ENCODE assay signal across 20 cellular contexts in the genomic region with DNA sequence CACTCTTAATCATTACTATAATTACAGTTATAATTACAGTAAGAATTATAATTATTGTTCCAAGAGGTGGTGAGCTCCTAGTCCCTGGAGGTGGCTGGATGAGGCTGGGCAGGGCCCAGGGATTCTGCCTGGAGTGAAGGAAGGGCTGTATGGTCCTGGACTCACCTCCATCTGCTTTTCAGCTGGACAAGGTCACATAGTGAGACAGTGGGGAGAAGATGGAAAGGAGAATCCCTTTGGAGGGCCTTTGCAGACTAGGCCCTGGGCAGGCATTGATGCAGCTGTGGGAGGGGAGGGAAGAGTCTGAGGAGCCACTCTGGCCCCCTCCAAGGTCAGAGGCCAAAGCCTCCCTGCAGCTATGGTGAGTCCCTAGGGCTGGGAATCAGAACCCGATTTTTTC.
A peak's percentile ranks its signal among the peaks of the same experiment; 100 is the strongest.
DNase-seq lines count a peak whose midpoint lies in the region; ATAC-seq, FAIRE-seq and TF ChIP-seq lines count a peak whose summit lies in the region.
"Had no signal": no experiment of that assay in that cellular context is flagged by ENCODE, and none has a peak within 500 bp of the region (broad histone marks: within the 10 kb centered on the region; RNA-seq: fewer than 3 reads in every experiment).

No MANE protein-coding gene starts in this region.

- H2BK12ac ChIP-seq in trophoblast cell (ENCODE audit: low read length) = peak overlapping the region; percentile 42

- POLR2A ChIA-PET in endothelial cell of umbilical vein (lab: Charles Lee) = interaction anchor here (0.6 to 1.5 kb wide), 3 partner anchors 65 to 179 kb away, joined by 3 to 5 read pairs (median 4); a partner anchor contains a TSS

- no peak for TF ChIP-seq EP300 in tibial nerve (IDR thresholded peaks at IDR 0.05)

- H3K27ac ChIP-seq in heart right ventricle = peak overlapping the region; percentile 33 to 98 (median 81)
- H3K27ac ChIP-seq in endothelial cell of umbilical vein (ENCODE audit: insufficient read depth, low read depth, low read length) = peak overlapping the region; percentile 79
- no peak overlapping the region for H3K27ac ChIP-seq in trophoblast cell (ENCODE audit: low read depth, low read length)
- peak overlapping the region; percentile 70 for H3K27ac ChIP-seq in upper lobe of right lung
- no peak overlapping the region for H3K27ac ChIP-seq in tibial nerve
- H3K27ac ChIP-seq: cardiac muscle cell, SJSA1 had no signal

- WGBS in heart right ventricle, 2 donors = 42 to 47% methylated on average over 1 of the region's 1 CpG
- no CpG with 5 or more reads among the region's 1 CpG for WGBS in trophoblast cell (ENCODE audit: extremely low coverage, insufficient coverage, insufficient read length)
- 31 to 33% methylated on average over 1 of the region's 1 CpG for WGBS in tibial nerve, 2 donors

- no peak overlapping the region for H3K14ac ChIP-seq in trophoblast cell (ENCODE audit: low read length)

- H4K91ac ChIP-seq in trophoblast cell (ENCODE audit: low read depth, low read length) = no peak overlapping the region

- H3K4me1 ChIP-seq in heart right ventricle (peaks cover 39 to 97% (median 83%) of the 10 kb centered on the region in 9 donors), endothelial cell of umbilical vein (ENCODE audit: control insufficient read depth, extremely low read depth, insufficient read depth, low read length) (peaks cover 59% of the 10 kb centered on the region), trophoblast cell (ENCODE audit: control insufficient read depth in 1 of 2, insufficient read depth in 2 of 2, low read length in 2 of 2) (peaks cover 9 to 12% of the 10 kb centered on the region in 2 experiments), upper lobe of right lung (peaks cover 59% of the 10 kb centered on the region), tibial nerve (peaks cover 0 to 31% (median 3%) of the 10 kb centered on the region in 4 donors)

- H3K9me3 ChIP-seq in heart right ventricle (no peaks in the 10 kb centered on the region), endothelial cell of umbilical vein (replicated peaks; ENCODE audit: control insufficient read depth, insufficient read depth, low read length) (no peaks in the 10 kb centered on the region), trophoblast cell (ENCODE audit: insufficient read depth, low read depth, low read length) (no peaks in the 10 kb centered on the region), upper lobe of right lung (no peaks in the 10 kb centered on the region), tibial nerve (no peaks in the 10 kb centered on the region)
- H3K9me3 ChIP-seq: SJSA1 had no signal

- H4K12ac ChIP-seq in trophoblast cell (ENCODE audit: low read depth, low read length) = no peak overlapping the region

- peaks cover 0 to 52% (median 15%) of the 10 kb centered on the region in 9 donors for H3K36me3 ChIP-seq in heart right ventricle
- H3K36me3 ChIP-seq in endothelial cell of umbilical vein (ENCODE audit: control insufficient read depth in 2 of 2, extremely low read depth in 1 of 2, insufficient read depth in 2 of 2, low read length in 2 of 2) = peaks cover 5 to 28% of the 10 kb centered on the region in 2 experiments
- peaks cover 17 to 26% of the 10 kb centered on the region in 2 experiments for H3K36me3 ChIP-seq in trophoblast cell (ENCODE audit: control insufficient read depth in 1 of 2, insufficient read depth in 2 of 2, low read length in 2 of 2)
- H3K36me3 ChIP-seq in upper lobe of right lung = peaks cover 30% of the 10 kb centered on the region
- H3K36me3 ChIP-seq in tibial nerve = peaks cover 0 to 7% (median 0%) of the 10 kb centered on the region in 3 donors

- no peak overlapping the region for H3K4ac ChIP-seq in trophoblast cell (ENCODE audit: low read depth, low read length)

- H2BK5ac ChIP-seq in trophoblast cell (ENCODE audit: low read depth, low read length, poor library complexity) = no peak overlapping the region

- dilution Hi-C loops in endothelial cell of umbilical vein (cut with MboI; ENCODE audit: extremely low pct_ligation_motif_present, low sequenced_read_pairs) = no loop called here

- CTCF ChIA-PET in endothelial cell of umbilical vein (lab: Charles Lee) = interaction anchor here (0.8 to 18.1 kb wide), 22 partner anchors 10 to 314 kb away, joined by 3 to 1173 read pairs (median 6); a partner anchor contains a TSS

- H4K8ac ChIP-seq in trophoblast cell (ENCODE audit: low read depth, low read length) = no peak overlapping the region

- H3K4me3 ChIP-seq in heart right ventricle = peak overlapping the region in 1 of 10 donors; percentile 9
- no peak overlapping the region for H3K4me3 ChIP-seq in endothelial cell of umbilical vein (replicated peaks in 1 of 3; ENCODE audit: insufficient read depth in 1 of 3, low read depth in 1 of 3, low read length in 3 of 3)
- no peak overlapping the region for H3K4me3 ChIP-seq in trophoblast cell (ENCODE audit: low read depth, low read length)
- H3K4me3 ChIP-seq in upper lobe of right lung = no peak overlapping the region
- H3K4me3 ChIP-seq in tibial nerve = no peak overlapping the region
- H3K4me3 ChIP-seq: cardiac muscle cell, SJSA1 had no signal

- H3K27me3 ChIP-seq in heart right ventricle (no peaks in the 10 kb centered on the region), endothelial cell of umbilical vein (ENCODE audit: control insufficient read depth in 2 of 2, insufficient read depth in 2 of 2, low read length in 2 of 2) (no peaks in the 10 kb centered on the region), trophoblast cell (ENCODE audit: insufficient read depth, low read length) (no peaks in the 10 kb centered on the region), upper lobe of right lung (no peaks in the 10 kb centered on the region), tibial nerve (no peaks in the 10 kb centered on the region)
- H3K27me3 ChIP-seq: cardiac muscle cell, SJSA1 had no signal

- DNase-seq in heart right ventricle = no peak
- DNase-seq in left ventricle myocardium superior = no peak
- no peak for DNase-seq in endothelial cell of umbilical vein (ENCODE audit: low read depth, low spot score)
- no peak for DNase-seq in trophoblast cell
- no peak for DNase-seq in upper lobe of right lung
- DNase-seq in tibial nerve (ENCODE audit: low spot score in 2 of 2) = no peak
- no peak for DNase-seq in middle frontal gyrus (ENCODE audit: extremely low spot score, low spot score)
- DNase-seq: ACHN; activated CD4-positive, alpha-beta T cell treated with anti-CD3 and anti-CD28 coated beads for 4 hours; activated naive CD8-positive, alpha-beta T cell treated with anti-CD3 and anti-CD28 coated beads, Interleukin-2, amount 50 U/mL, for 24 hours; activated T-cell treated with anti-CD3 and anti-CD28 coated beads, Interleukin-2, amount 50 U/mL, for 1 hour; effector CD8-positive, alpha-beta T cell; KBM-7; NCI-H1092; NCI-H526 treated with DMSO at 0.1 percent for 48 hours; T1000 had no signal

- no peak overlapping the region for H2BK120ac ChIP-seq in trophoblast cell (ENCODE audit: insufficient read depth, low read length, poor library complexity)

- H3K18ac ChIP-seq in trophoblast cell (ENCODE audit: low read length) = no peak overlapping the region

- TF ChIP-seq CTCF in heart right ventricle (IDR thresholded peaks at IDR 0.05) (no peak), endothelial cell of umbilical vein (IDR thresholded peaks at IDR 0.05; ENCODE audit: extremely low read depth in 1 of 2, insufficient read depth in 1 of 2, low read depth in 1 of 2, low read length in 2 of 2) (no peak), upper lobe of right lung (IDR thresholded peaks at IDR 0.05) (no peak), tibial nerve (IDR thresholded peaks at IDR 0.05) (no peak)

- H3K4me2 ChIP-seq in endothelial cell of umbilical vein (ENCODE audit: insufficient read depth, low read length) (peak overlapping the region; percentile 2), trophoblast cell (ENCODE audit: low read length) (no peak overlapping the region)

- peaks cover 7% of the 10 kb centered on the region for H3K79me2 ChIP-seq in endothelial cell of umbilical vein (ENCODE audit: control insufficient read depth, insufficient read depth, low read length)
- no peaks in the 10 kb centered on the region for H3K79me2 ChIP-seq in trophoblast cell (ENCODE audit: control insufficient read depth, insufficient read depth, low read length, poor library complexity)

- no peak overlapping the region for H2AFZ ChIP-seq in endothelial cell of umbilical vein (ENCODE audit: low read depth, low read length)
- no peak overlapping the region for H2AFZ ChIP-seq in trophoblast cell (ENCODE audit: insufficient read depth, low read length, poor library complexity)

- H3K23ac ChIP-seq in trophoblast cell (ENCODE audit: low read length) = no peak overlapping the region

- H2AK5ac ChIP-seq in trophoblast cell (ENCODE audit: low read length) = no peak overlapping the region

- BruUV-seq in endothelial cell of umbilical vein (replicated peaks; lab: Mats Ljungman, UMichigan) = TSS peak; percentile 20

- no peaks in the 10 kb centered on the region for H4K20me1 ChIP-seq in endothelial cell of umbilical vein (replicated peaks; ENCODE audit: control insufficient read depth, extremely low read depth, insufficient read depth, low read length)

- no peak for FAIRE-seq in endothelial cell of umbilical vein (lab: Jason Lieb, UNC)
- FAIRE-seq: urothelium cell line had no signal

- H3K9ac ChIP-seq in endothelial cell of umbilical vein (replicated peaks; ENCODE audit: extremely low read depth, insufficient read depth, low read length) (peak overlapping the region; percentile 27), trophoblast cell (ENCODE audit: low read length) (no peak overlapping the region)

- peaks cover 2% of the 10 kb centered on the region for H3K79me1 ChIP-seq in trophoblast cell (ENCODE audit: low read length)

- H3K9me1 ChIP-seq in endothelial cell of umbilical vein (replicated peaks; ENCODE audit: control insufficient read depth, extremely low read depth, insufficient read depth, low read length) = no peaks in the 10 kb centered on the region

- TF ChIP-seq POLR2A in endothelial cell of umbilical vein (IDR thresholded peaks at IDR 0.05; ENCODE audit: low read depth, low read length) (no peak), tibial nerve (IDR thresholded peaks at IDR 0.05) (no peak)

- no peak for ATAC-seq in heart right ventricle
- ATAC-seq in left ventricle myocardium superior = no peak
- ATAC-seq in upper lobe of right lung = no peak
- no peak for ATAC-seq in HG02642 (IDR thresholded peaks at IDR 0.05; ENCODE audit: poor library complexity, unreplicated experiment)
- ATAC-seq: activated naive CD8-positive, alpha-beta T cell treated with anti-CD3 and anti-CD28 coated beads, Interleukin-2, amount 50 U/mL, for 24 hours had no signal

- intact Hi-C loops in heart right ventricle (cut with DNase I) (loop anchor here in 8 of 10 donors (2.0 to 10.0 kb wide), 8 partner anchors 64 to 314 kb away; a partner anchor contains a TSS), left ventricle myocardium superior (cut with micrococcal nuclease) (loop anchor here (5.0 kb wide), 1 partner anchor 142 kb away; no protein-coding TSS in a partner anchor), endothelial cell of umbilical vein (cut with micrococcal nuclease) (loop anchor here (1.0 to 2.0 kb wide), 6 partner anchors 40 to 280 kb away; a partner anchor contains a TSS), upper lobe of right lung (cut with DNase I) (loop anchor here (5.0 kb wide), 1 partner anchor 142 kb away; no protein-coding TSS in a partner anchor)

TF ChIP-seq in endothelial cell of umbilical vein, 7 proteins besides CTCF, POLR2A, EP300 and RAD21:
- TF ChIP-seq FOS (IDR thresholded peaks at IDR 0.05; ENCODE audit: borderline replicate concordance, insufficient read depth, low read length) = no peak

Comparison
In these comparisons a context has a peak if more than half of its experiments do, and no peak if none do; other contexts are left out.
1. H3K27ac ChIP-seq: peak in heart right ventricle (10 of 10), endothelial cell of umbilical vein (single experiment) and upper lobe of right lung (single experiment); none in trophoblast cell (single experiment) and tibial nerve (0 of 4).